ENCODE assay signal across 8 cellular contexts in the genomic region with DNA sequence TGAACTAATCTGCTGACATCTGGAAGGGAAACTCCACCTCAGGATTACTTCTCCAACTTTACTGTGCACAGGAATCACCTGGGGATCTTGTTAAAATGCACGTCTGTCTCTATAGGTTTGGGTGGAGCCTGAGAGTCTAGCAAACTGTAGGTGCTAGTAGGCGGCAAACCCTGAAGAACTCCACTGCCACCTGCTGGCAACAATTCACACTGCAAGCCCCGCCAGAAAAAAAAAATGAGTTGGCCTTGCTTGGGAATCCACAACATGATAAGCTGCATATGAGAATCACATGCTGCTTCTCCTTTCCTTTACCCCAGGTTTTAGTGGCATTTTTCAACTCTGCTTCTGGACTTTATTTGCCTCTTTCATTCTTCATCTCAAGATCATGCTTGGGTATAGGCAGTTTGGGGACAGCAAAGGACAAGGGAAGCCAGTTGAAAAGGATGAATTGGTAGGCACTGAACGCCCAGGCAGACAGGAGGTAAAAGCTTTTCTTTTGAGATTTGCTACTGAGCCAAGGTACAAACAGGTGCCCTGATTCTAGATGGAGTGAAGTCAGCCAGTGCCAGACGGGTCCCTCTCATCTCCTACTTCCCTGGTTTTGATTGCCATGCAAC.
A peak's percentile ranks its signal among the peaks of the same experiment; 100 is the strongest.
DNase-seq lines count a peak whose midpoint lies in the region; ATAC-seq and TF ChIP-seq lines count a peak whose summit lies in the region.

No MANE protein-coding gene starts in this region.

- no peak overlapping the region for H2AK9ac ChIP-seq in IMR-90 (replicated peaks; ENCODE audit: low read depth, low read length, poor library complexity)

- TF ChIP-seq CTCF in IMR-90 (conservative IDR thresholded peaks at IDR 0.05; ENCODE audit: low read depth, low read length) (peak; percentile 94), Peyer's patch (IDR thresholded peaks at IDR 0.05) (peak; percentile 69 to 93 (median 86)), ovary (IDR thresholded peaks at IDR 0.05) (peak; percentile 76 to 92 (median 77)), upper lobe of right lung (IDR thresholded peaks at IDR 0.05) (peak; percentile 98)

- H4K8ac ChIP-seq in IMR-90 (ENCODE audit: low read depth in 2 of 2, low read length in 2 of 2) = no peak overlapping the region

- no peak overlapping the region for H2BK5ac ChIP-seq in IMR-90 (ENCODE audit: low read depth, low read length, poor library complexity, severe bottlenecking)

- no peak overlapping the region for H4K5ac ChIP-seq in IMR-90 (ENCODE audit: low read depth, low read length)

- H3K79me1 ChIP-seq in IMR-90 (ENCODE audit: low read depth in 1 of 2, low read length in 2 of 2) = no peaks in the 10 kb centered on the region

- no peak overlapping the region for H3K23ac ChIP-seq in IMR-90 (ENCODE audit: low read depth, low read length)

- no peaks in the 10 kb centered on the region for H3K9me3 Mint-ChIP-seq in activated T-helper 1 cell treated with anti-CD3 and anti-CD28 coated beads, Interleukin-12 subunit alpha, Interleukin-12 subunit beta, Interleukin-2, Interleukin-4 antibody, amounts not matched to agents 30 ng/mL and 10 ng/mL and 1 ng/mL, durations not matched to agents 14 hours and 24 hours and 36 hours

- no peaks in the 10 kb centered on the region for H3K36me3 Mint-ChIP-seq in activated T-helper 1 cell treated with anti-CD3 and anti-CD28 coated beads, Interleukin-12 subunit alpha, Interleukin-12 subunit beta, Interleukin-2, Interleukin-4 antibody, amounts not matched to agents 30 ng/mL and 10 ng/mL and 1 ng/mL, durations not matched to agents 14 hours and 24 hours and 36 hours (ENCODE audit: low read depth)

- DNase-seq in COLO829 (ENCODE audit: low spot score) (peak; percentile 81), IMR-90 (peak; percentile 57), Peyer's patch (peak; percentile 21 to 79 (median 71)), foreskin melanocyte (peak; percentile 55), ovary (peak; percentile 48 to 80 (median 65)), upper lobe of right lung (no peak)
- DNase-seq in activated T-helper 1 cell treated with anti-CD3 and anti-CD28 coated beads, Interleukin-12 subunit alpha, Interleukin-12 subunit beta, Interleukin-2, Interleukin-4 antibody, amounts not matched to agents 30 ng/mL and 10 ng/mL and 1 ng/mL, durations not matched to agents 14 hours and 24 hours and 36 hours (ENCODE audit: low spot score) = peak; percentile 55

- H3K4me1 ChIP-seq in IMR-90 (ENCODE audit: control insufficient read depth, insufficient read depth, low read length) = no peaks in the 10 kb centered on the region
- no peaks in the 10 kb centered on the region for H3K4me1 ChIP-seq in Peyer's patch
- peaks cover 2% of the 10 kb centered on the region for H3K4me1 ChIP-seq in ovary (ENCODE audit: insufficient read depth)
- no peaks in the 10 kb centered on the region for H3K4me1 ChIP-seq in upper lobe of right lung

- no peak overlapping the region for H3K4me3 Mint-ChIP-seq in activated T-helper 1 cell treated with anti-CD3 and anti-CD28 coated beads, Interleukin-12 subunit alpha, Interleukin-12 subunit beta, Interleukin-2, Interleukin-4 antibody, amounts not matched to agents 30 ng/mL and 10 ng/mL and 1 ng/mL, durations not matched to agents 14 hours and 24 hours and 36 hours

- H3K4me2 ChIP-seq in IMR-90 (ENCODE audit: low read depth, low read length) = no peak overlapping the region

- no peaks in the 10 kb centered on the region for H3K36me3 ChIP-seq in IMR-90 (ENCODE audit: control insufficient read depth, insufficient read depth, low read length)
- H3K36me3 ChIP-seq in Peyer's patch = no peaks in the 10 kb centered on the region
- H3K36me3 ChIP-seq in ovary = no peaks in the 10 kb centered on the region
- H3K36me3 ChIP-seq in upper lobe of right lung = no peaks in the 10 kb centered on the region

- no peak overlapping the region for H2AK5ac ChIP-seq in IMR-90 (ENCODE audit: low read depth, low read length)

- H2BK15ac ChIP-seq in IMR-90 (ENCODE audit: low read depth, low read length) = no peak overlapping the region

- H3K9ac ChIP-seq in IMR-90 (ENCODE audit: low read depth, low read length) = no peak overlapping the region

- CTCF ChIA-PET in IMR-90 (lab: Yijun Ruan, JAX) = interaction anchor here (0.6 to 2.0 kb wide), 18 partner anchors 9 to 774 kb away, joined by 3 to 11 read pairs (median 4); partner anchors contain the start of gene VIT

- peaks cover 28% of the 10 kb centered on the region for H3K27me3 Mint-ChIP-seq in activated T-helper 1 cell treated with anti-CD3 and anti-CD28 coated beads, Interleukin-12 subunit alpha, Interleukin-12 subunit beta, Interleukin-2, Interleukin-4 antibody, amounts not matched to agents 30 ng/mL and 10 ng/mL and 1 ng/mL, durations not matched to agents 14 hours and 24 hours and 36 hours (ENCODE audit: insufficient read depth)

- WGBS in IMR-90 (ENCODE audit: extremely low coverage in 2 of 2, insufficient read length in 1 of 2), 2 experiments = no CpG with 5 or more reads among the region's 5 CpGs
- WGBS in ovary, 3 donors = 25 to 35% (median 29%) methylated on average over 5 of the region's 5 CpGs

- no peak overlapping the region for H3K18ac ChIP-seq in IMR-90 (ENCODE audit: low read depth, low read length)

- no peak overlapping the region for H3K56ac ChIP-seq in IMR-90 (ENCODE audit: extremely low read depth, insufficient read depth, low read length)

- POLR2A ChIA-PET in IMR-90 (lab: Charles Lee; ENCODE audit: unreplicated experiment) = interaction anchor here (0.6 kb wide), 1 partner anchor 86 kb away, joined by 3 read pairs; no protein-coding TSS in a partner anchor

- no peak overlapping the region for H4K91ac ChIP-seq in IMR-90 (ENCODE audit: insufficient read depth, low read depth, low read length)

- ATAC-seq in GM21367 (IDR thresholded peaks at IDR 0.05; ENCODE audit: unreplicated experiment) (peak; percentile 57), IMR-90 (ENCODE audit: low read depth) (peak; percentile 93), upper lobe of right lung (peak; percentile 89)

- no peak overlapping the region for H2AFZ ChIP-seq in IMR-90 (replicated peaks; ENCODE audit: low read length, poor library complexity)

- dilution Hi-C loops in IMR-90 (cut with HindIII; ENCODE audit: low sequenced_read_pairs, unreplicated experiment) = no loop called here

- H3K27me3 ChIP-seq in IMR-90 (ENCODE audit: control insufficient read depth, insufficient read depth, low read length) (peaks cover 32% of the 10 kb centered on the region), Peyer's patch (no peaks in the 10 kb centered on the region), ovary (no peaks in the 10 kb centered on the region), upper lobe of right lung (no peaks in the 10 kb centered on the region)

- no peak overlapping the region for H3K14ac ChIP-seq in IMR-90 (replicated peaks; ENCODE audit: low read depth, low read length)

- H2BK20ac ChIP-seq in IMR-90 (ENCODE audit: low read depth, low read length) = no peak overlapping the region

- TF ChIP-seq POLR2A in IMR-90 (IDR thresholded peaks at IDR 0.05; ENCODE audit: low read depth, low read length) (no peak), Peyer's patch (IDR thresholded peaks at IDR 0.05) (no peak), ovary (IDR thresholded peaks at IDR 0.05) (no peak)

- no TSS peak for BruUV-seq in IMR-90 (replicated peaks; lab: Mats Ljungman, UMichigan)

- H2BK120ac ChIP-seq in IMR-90 (ENCODE audit: low read depth, low read length) = no peak overlapping the region

- H3K9me3 ChIP-seq in IMR-90 (ENCODE audit: control insufficient read depth, insufficient read depth, low read length) (no peaks in the 10 kb centered on the region), Peyer's patch (no peaks in the 10 kb centered on the region), ovary (no peaks in the 10 kb centered on the region), upper lobe of right lung (no peaks in the 10 kb centered on the region)

- TF ChIP-seq RAD21 in IMR-90 (IDR thresholded peaks at IDR 0.05; ENCODE audit: low read length) = peak; percentile 78

- no peak for TF ChIP-seq EP300 in ovary (IDR thresholded peaks at IDR 0.05)

- H3K27ac ChIP-seq in IMR-90 (ENCODE audit: insufficient read depth, low read length) (no peak overlapping the region), Peyer's patch (no peak overlapping the region), ovary (no peak overlapping the region), upper lobe of right lung (no peak overlapping the region)

- H3K4me1 Mint-ChIP-seq in activated T-helper 1 cell treated with anti-CD3 and anti-CD28 coated beads, Interleukin-12 subunit alpha, Interleukin-12 subunit beta, Interleukin-2, Interleukin-4 antibody, amounts not matched to agents 30 ng/mL and 10 ng/mL and 1 ng/mL, durations not matched to agents 14 hours and 24 hours and 36 hours (ENCODE audit: low read depth) = peaks cover 3% of the 10 kb centered on the region

- intact Hi-C loops in IMR-90 (cut with micrococcal nuclease) (loop anchor here (5.0 to 10.0 kb wide), 4 partner anchors 217 to 813 kb away; no protein-coding TSS in a partner anchor), ovary (cut with DNase I) (no loop called here), upper lobe of right lung (cut with DNase I) (no loop called here)
- intact Hi-C loops in activated T-helper 1 cell treated with anti-CD3 and anti-CD28 coated beads, Interleukin-12 subunit alpha, Interleukin-12 subunit beta, Interleukin-2, Interleukin-4 antibody, amounts not matched to agents 30 ng/mL and 10 ng/mL and 1 ng/mL, durations not matched to agents 14 hours and 24 hours and 36 hours (cut with micrococcal nuclease) = loop anchor here (2.0 to 10.0 kb wide), 3 partner anchors 188 to 432 kb away; partner anchors contain the start of genes FEZ2, GPATCH11 and HEATR5B

- no peak overlapping the region for H3K27ac Mint-ChIP-seq in activated T-helper 1 cell treated with anti-CD3 and anti-CD28 coated beads, Interleukin-12 subunit alpha, Interleukin-12 subunit beta, Interleukin-2, Interleukin-4 antibody, amounts not matched to agents 30 ng/mL and 10 ng/mL and 1 ng/mL, durations not matched to agents 14 hours and 24 hours and 36 hours

- no peaks in the 10 kb centered on the region for H4K20me1 ChIP-seq in IMR-90 (ENCODE audit: insufficient read depth, low read length)

- in situ Hi-C loops in IMR-90 (cut with MboI; ENCODE audit: low sequenced_read_pairs) = loop anchor here (10.0 kb wide), 2 partner anchors 130 to 220 kb away; no protein-coding TSS in a partner anchor

- no peaks in the 10 kb centered on the region for H3K9me1 ChIP-seq in IMR-90 (ENCODE audit: insufficient read depth, low read length)

- no peak overlapping the region for H3K4ac ChIP-seq in IMR-90 (ENCODE audit: low read depth, low read length)

- H3K4me3 ChIP-seq in IMR-90 (ENCODE audit: insufficient read depth, low read depth, low read length) = no peak overlapping the region
- no peak overlapping the region for H3K4me3 ChIP-seq in Peyer's patch
- no peak overlapping the region for H3K4me3 ChIP-seq in ovary
- no peak overlapping the region for H3K4me3 ChIP-seq in upper lobe of right lung

Comparison
In these comparisons a context has a peak if more than half of its experiments do, and no peak if none do; other contexts are left out.
1. intact Hi-C loops: an anchor here in IMR-90 (5.0 to 10.0 kb wide) and activated T-helper 1 cell treated with anti-CD3 and anti-CD28 coated beads, Interleukin-12 subunit alpha, Interleukin-12 subunit beta, Interleukin-2, Interleukin-4 antibody, amounts not matched to agents 30 ng/mL and 10 ng/mL and 1 ng/mL, durations not matched to agents 14 hours and 24 hours and 36 hours (2.0 to 10.0 kb wide); none called in ovary and upper lobe of right lung.